25 cellular contexts compared by ENCODE assay signal in the genomic region with DNA sequence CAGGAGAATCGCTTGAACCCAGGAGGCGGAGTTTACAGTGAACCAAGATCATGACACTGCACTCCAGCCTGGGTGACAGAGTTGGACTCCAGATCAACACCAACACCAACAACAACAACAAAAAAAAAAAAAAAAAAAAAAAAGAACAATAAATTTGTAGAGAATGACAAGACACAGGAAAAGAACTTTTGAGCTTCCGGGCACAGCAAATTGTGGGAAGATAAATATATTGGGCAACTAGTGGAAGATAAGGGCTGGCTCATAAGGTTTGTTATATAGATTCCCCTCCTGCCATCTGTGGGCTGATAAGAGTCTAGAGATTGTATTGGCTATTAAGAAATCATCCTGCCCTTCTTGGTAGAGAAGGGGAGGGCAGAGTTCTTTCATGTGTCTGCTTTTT. TPM values are rescaled to one million over a fixed set of nuclear protein-coding genes. Genes with fewer than 3 reads are reported as not detected.
"Had no signal": no experiment of that assay in that cellular context is flagged by ENCODE, and none has a peak within 500 bp of the region (broad histone marks: within the 10 kb centered on the region; RNA-seq: fewer than 3 reads in every experiment).

No MANE protein-coding gene starts in this region.

- H3K4me3 Mint-ChIP-seq: activated CD4-positive, alpha-beta T cell treated with anti-CD3 and anti-CD28 coated beads, Interleukin-2, amount 10 ng/mL, durations not matched to agents 7 days and 5 days; activated CD8-positive, alpha-beta T cell treated with anti-CD3 and anti-CD28 coated beads, Interleukin-2, amount 10 ng/mL, durations not matched to agents 7 days and 5 days; activated naive CD4-positive, alpha-beta T cell treated with anti-CD3 and anti-CD28 coated beads, Interleukin-2, amount 10 ng/mL, durations not matched to agents 7 days and 5 days; activated naive CD8-positive, alpha-beta T cell treated with anti-CD3 and anti-CD28 coated beads, Interleukin-2, amount 50 U/mL, for 24 hours; activated T-cell treated with anti-CD3 and anti-CD28 coated beads, Interleukin-2, amount 50 U/mL, for 4 hours; central memory CD8-positive, alpha-beta T cell; natural killer cell; stimulated activated naive CD8-positive, alpha-beta T cell treated with anti-CD3 and anti-CD28 coated beads, Interleukin-15, Interleukin-2, amounts not matched to agents 100 ng/mL and 50 ng/mL, for 24 hours; T-helper 2 cell treated with Interferon-gamma antibody and Interleukin-4, amounts not matched to agents 5 μg/mL and 100 μg/mL, for 36 hours had no signal

- H3K9me3 ChIP-seq: ascending aorta, psoas muscle, suprapubic skin, transverse colon had no signal

- DNase-seq: activated CD4-positive, alpha-beta T cell treated with anti-CD3 and anti-CD28 coated beads, Interleukin-2, amount 10 ng/mL, durations not matched to agents 7 days and 5 days; activated CD8-positive, alpha-beta memory T cell treated with anti-CD3 and anti-CD28 coated beads, Interleukin-2, amount 50 U/mL, for 4 hours; activated CD8-positive, alpha-beta T cell treated with anti-CD3 and anti-CD28 coated beads, Interleukin-2, amount 10 ng/mL, durations not matched to agents 7 days and 5 days; activated naive CD4-positive, alpha-beta T cell treated with anti-CD3 and anti-CD28 coated beads, Interleukin-2, amount 10 ng/mL, durations not matched to agents 7 days and 5 days; activated naive CD8-positive, alpha-beta T cell treated with anti-CD3 and anti-CD28 coated beads, Interleukin-2, amount 50 U/mL, for 24 hours; activated T-cell treated with anti-CD3 and anti-CD28 coated beads, Interleukin-2, amount 50 U/mL, for 4 hours; heart left ventricle; left ventricle myocardium superior; natural killer cell; ovary; psoas muscle; right cardiac atrium; stimulated activated CD4-positive, alpha-beta T cell treated with anti-CD3 and anti-CD28 coated beads, Interleukin-15, amount 100 ng/mL, for 24 hours; stimulated activated CD4-positive, alpha-beta T cell treated with anti-CD3 and anti-CD28 coated beads, Interleukin-2, amount 100 ng/mL, for 48 hours; transverse colon had no signal

- H3K27ac ChIP-seq: ascending aorta, coronary artery, gastroesophageal sphincter, heart left ventricle, ovary, psoas muscle, suprapubic skin had no signal

- H3K27me3 Mint-ChIP-seq: activated naive CD8-positive, alpha-beta T cell treated with anti-CD3 and anti-CD28 coated beads, Interleukin-2, amount 50 U/mL, for 24 hours; central memory CD8-positive, alpha-beta T cell had no signal

- H3K36me3 ChIP-seq: ascending aorta, gastroesophageal sphincter, heart left ventricle, ovary, suprapubic skin, transverse colon had no signal

- H3K4me1 ChIP-seq: ascending aorta, gastroesophageal sphincter, heart left ventricle, psoas muscle, suprapubic skin had no signal

- H3K27me3 ChIP-seq: ascending aorta, gastroesophageal sphincter, heart left ventricle, ovary, suprapubic skin, transverse colon had no signal

- H3K4me1 Mint-ChIP-seq: activated CD4-positive, alpha-beta T cell treated with anti-CD3 and anti-CD28 coated beads, Interleukin-2, amount 10 ng/mL, durations not matched to agents 7 days and 5 days; activated naive CD8-positive, alpha-beta T cell treated with anti-CD3 and anti-CD28 coated beads, Interleukin-2, amount 50 U/mL, for 24 hours; central memory CD8-positive, alpha-beta T cell; natural killer cell had no signal

- H3K4me3 ChIP-seq: ascending aorta, coronary artery, gastroesophageal sphincter, heart left ventricle, ovary, psoas muscle, suprapubic skin, transverse colon had no signal

- ATAC-seq: activated CD8-positive, alpha-beta T cell treated with anti-CD3 and anti-CD28 coated beads, Interleukin-2, amount 10 ng/mL, durations not matched to agents 7 days and 5 days; activated naive CD8-positive, alpha-beta T cell treated with anti-CD3 and anti-CD28 coated beads, Interleukin-2, amount 50 U/mL, for 24 hours; activated T-cell treated with anti-CD3 and anti-CD28 coated beads, Interleukin-2, amount 50 U/mL, for 4 hours; gastroesophageal sphincter; heart left ventricle; left ventricle myocardium superior; psoas muscle; right cardiac atrium had no signal

- H3K9me3 Mint-ChIP-seq: activated CD4-positive, alpha-beta T cell treated with anti-CD3 and anti-CD28 coated beads, Interleukin-2, amount 10 ng/mL, durations not matched to agents 7 days and 5 days; activated naive CD4-positive, alpha-beta T cell treated with anti-CD3 and anti-CD28 coated beads, Interleukin-2, amount 10 ng/mL, durations not matched to agents 7 days and 5 days; activated naive CD8-positive, alpha-beta T cell treated with anti-CD3 and anti-CD28 coated beads, Interleukin-2, amount 50 U/mL, for 24 hours; activated T-cell treated with anti-CD3 and anti-CD28 coated beads, Interleukin-2, amount 50 U/mL, for 4 hours; central memory CD8-positive, alpha-beta T cell; natural killer cell; stimulated activated naive CD8-positive, alpha-beta T cell treated with anti-CD3 and anti-CD28 coated beads, Interleukin-15, Interleukin-2, amounts not matched to agents 100 ng/mL and 50 ng/mL, for 24 hours; T-helper 2 cell treated with Interferon-gamma antibody and Interleukin-4, amounts not matched to agents 5 μg/mL and 100 μg/mL, for 36 hours had no signal

- H3K27ac Mint-ChIP-seq: activated CD4-positive, alpha-beta T cell treated with anti-CD3 and anti-CD28 coated beads, Interleukin-2, amount 10 ng/mL, durations not matched to agents 7 days and 5 days; activated CD8-positive, alpha-beta T cell treated with anti-CD3 and anti-CD28 coated beads, Interleukin-2, amount 10 ng/mL, durations not matched to agents 7 days and 5 days; activated naive CD4-positive, alpha-beta T cell treated with anti-CD3 and anti-CD28 coated beads, Interleukin-2, amount 10 ng/mL, durations not matched to agents 7 days and 5 days; activated naive CD8-positive, alpha-beta T cell treated with anti-CD3 and anti-CD28 coated beads, Interleukin-2, amount 50 U/mL, for 24 hours; natural killer cell; stimulated activated naive CD8-positive, alpha-beta T cell treated with anti-CD3 and anti-CD28 coated beads, Interleukin-15, Interleukin-2, amounts not matched to agents 100 ng/mL and 50 ng/mL, for 24 hours; T-helper 2 cell treated with Interferon-gamma antibody and Interleukin-4, amounts not matched to agents 5 μg/mL and 100 μg/mL, for 36 hours had no signal

RNA-seq across cellular contexts. Expression of a gene that starts 33.2 kb away (rescaled TPM):
- total RNA-seq: ascending aorta had no signal

RNA-seq across cellular contexts. Expression of a gene that starts 45.6 kb away (rescaled TPM):
- total RNA-seq: activated CD4-positive, alpha-beta T cell treated with anti-CD3 and anti-CD28 coated beads, Interleukin-2, amount 10 ng/mL, durations not matched to agents 7 days and 5 days; activated CD8-positive, alpha-beta T cell treated with anti-CD3 and anti-CD28 coated beads, Interleukin-2, amount 10 ng/mL, durations not matched to agents 7 days and 5 days; activated T-cell treated with anti-CD3 and anti-CD28 coated beads, Interleukin-2, amount 50 U/mL, for 4 hours; ascending aorta; epithelial cell of proximal tubule; gastroesophageal sphincter; heart left ventricle; kidney epithelial cell; left ventricle myocardium superior; ovary; psoas muscle; right cardiac atrium; skeletal muscle tissue; suprapubic skin; transverse colon had no signal
- polyA plus RNA-seq: heart left ventricle, ovary, psoas muscle, right cardiac atrium had no signal

RNA-seq across cellular contexts. Expression of a gene that starts 59.2 kb away (rescaled TPM):
- total RNA-seq: activated CD8-positive, alpha-beta T cell treated with anti-CD3 and anti-CD28 coated beads, Interleukin-2, amount 10 ng/mL, durations not matched to agents 7 days and 5 days had no signal
